11 cellular contexts compared by ENCODE assay signal in the genomic region with DNA sequence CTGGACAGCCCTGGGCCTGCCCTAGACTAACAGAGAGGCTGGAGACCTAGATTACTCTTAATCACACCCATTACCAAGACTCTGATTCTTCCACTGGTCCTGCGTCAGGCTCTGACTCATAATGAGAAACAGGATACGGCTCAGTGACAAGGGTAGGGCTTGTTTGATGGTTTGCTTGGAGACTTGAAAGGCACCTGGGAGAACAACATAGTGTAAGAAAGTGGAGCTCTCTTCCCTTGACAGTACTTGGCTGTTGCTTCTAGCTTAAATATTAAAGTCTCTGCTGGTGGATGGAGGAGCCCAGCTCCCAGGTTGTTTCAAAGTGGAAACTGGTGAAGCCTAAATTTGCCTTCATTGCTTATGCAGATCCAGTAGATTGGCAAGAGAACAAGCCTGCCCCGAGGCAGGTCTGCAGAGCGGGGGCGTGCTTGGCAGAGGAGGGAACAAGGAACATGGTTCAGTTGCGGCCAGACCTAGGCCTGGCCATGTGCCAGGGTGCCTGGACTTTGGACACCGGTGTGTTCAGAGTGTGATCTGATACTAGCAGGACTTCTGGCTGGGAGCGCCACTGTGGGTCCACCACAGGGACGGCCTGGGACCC.
A peak's percentile ranks its signal among the peaks of the same experiment; 100 is the strongest.
DNase-seq lines count a peak whose midpoint lies in the region; ATAC-seq and TF ChIP-seq lines count a peak whose summit lies in the region.
"Had no signal": no experiment of that assay in that cellular context is flagged by ENCODE, and none has a peak within 500 bp of the region (broad histone marks: within the 10 kb centered on the region; RNA-seq: fewer than 3 reads in every experiment).

No MANE protein-coding gene starts in this region.

- no peak for TF ChIP-seq POLR2A in breast epithelium (IDR thresholded peaks at IDR 0.05)

- H3K4me3 ChIP-seq in breast epithelium (no peak overlapping the region), mucosa of rectum (ENCODE audit: low read length in 2 of 2) (peak overlapping the region; percentile 14 to 44)
- H3K4me3 ChIP-seq: dorsolateral prefrontal cortex, sigmoid colon, SK-N-MC had no signal

- ATAC-seq in HG03139 (IDR thresholded peaks at IDR 0.05; ENCODE audit: unreplicated experiment) (no peak), HG03457 (IDR thresholded peaks at IDR 0.05; ENCODE audit: unreplicated experiment) (no peak), GM18858 (IDR thresholded peaks at IDR 0.05; ENCODE audit: unreplicated experiment) (no peak)

- H3K36me3 ChIP-seq in breast epithelium (no peaks in the 10 kb centered on the region), mucosa of rectum (ENCODE audit: control insufficient read depth in 2 of 2, insufficient read depth in 2 of 2, low read length in 2 of 2) (no peaks in the 10 kb centered on the region)
- H3K36me3 ChIP-seq: sigmoid colon had no signal

- H3K9me3 ChIP-seq in breast epithelium (peaks cover 0 to 17% of the 10 kb centered on the region in 2 donors), mucosa of rectum (ENCODE audit: control insufficient read depth in 2 of 2, low read length in 2 of 2) (peaks cover 0 to 6% of the 10 kb centered on the region in 2 donors)

- TF ChIP-seq CTCF in breast epithelium (IDR thresholded peaks at IDR 0.05) = no peak

- peak; percentile 83 for DNase-seq in EH (ENCODE audit: low read depth)
- DNase-seq in NCI-H2029 (lab: John Stamatoyannopoulos, UW) = peak; percentile 55
- DNase-seq in breast epithelium (ENCODE audit: low spot score in 2 of 2) = peak; percentile 67 to 84
- no peak for DNase-seq in UCSD-AML1 (lab: John Stamatoyannopoulos, UW; ENCODE audit: unreplicated experiment)
- DNase-seq: sigmoid colon had no signal

- intact Hi-C loops in breast epithelium (cut with DNase I; ENCODE audit: low total_unique reads) = no loop called here

- H3K9ac ChIP-seq in mucosa of rectum (ENCODE audit: low read depth in 1 of 2, low read length in 2 of 2) = no peak overlapping the region

- peak overlapping the region in 1 of 2 donors; percentile 25 for H3K27ac ChIP-seq in breast epithelium
- H3K27ac ChIP-seq in mucosa of rectum (ENCODE audit: low read depth in 2 of 2, low read length in 2 of 2) = peak overlapping the region; percentile 69 to 80
- H3K27ac ChIP-seq: dorsolateral prefrontal cortex, sigmoid colon, SK-N-MC had no signal

- no peaks in the 10 kb centered on the region for H3K4me1 ChIP-seq in breast epithelium
- H3K4me1 ChIP-seq in mucosa of rectum (ENCODE audit: control insufficient read depth in 2 of 2, insufficient read depth in 2 of 2, low read length in 2 of 2) = peaks cover 12 to 25% of the 10 kb centered on the region in 2 donors

- H3K27me3 ChIP-seq in breast epithelium (no peaks in the 10 kb centered on the region), mucosa of rectum (ENCODE audit: control insufficient read depth in 2 of 2, insufficient read depth in 2 of 2, low read length in 2 of 2) (no peaks in the 10 kb centered on the region)
- H3K27me3 ChIP-seq: dorsolateral prefrontal cortex, sigmoid colon had no signal

Comparison
In these comparisons a context has a peak if more than half of its experiments do, and no peak if none do; other contexts are left out.
1. H3K4me3 ChIP-seq: peak in mucosa of rectum (2 of 2); none in breast epithelium (0 of 3).